31 cellular contexts compared by ENCODE assay signal in the genomic region with DNA sequence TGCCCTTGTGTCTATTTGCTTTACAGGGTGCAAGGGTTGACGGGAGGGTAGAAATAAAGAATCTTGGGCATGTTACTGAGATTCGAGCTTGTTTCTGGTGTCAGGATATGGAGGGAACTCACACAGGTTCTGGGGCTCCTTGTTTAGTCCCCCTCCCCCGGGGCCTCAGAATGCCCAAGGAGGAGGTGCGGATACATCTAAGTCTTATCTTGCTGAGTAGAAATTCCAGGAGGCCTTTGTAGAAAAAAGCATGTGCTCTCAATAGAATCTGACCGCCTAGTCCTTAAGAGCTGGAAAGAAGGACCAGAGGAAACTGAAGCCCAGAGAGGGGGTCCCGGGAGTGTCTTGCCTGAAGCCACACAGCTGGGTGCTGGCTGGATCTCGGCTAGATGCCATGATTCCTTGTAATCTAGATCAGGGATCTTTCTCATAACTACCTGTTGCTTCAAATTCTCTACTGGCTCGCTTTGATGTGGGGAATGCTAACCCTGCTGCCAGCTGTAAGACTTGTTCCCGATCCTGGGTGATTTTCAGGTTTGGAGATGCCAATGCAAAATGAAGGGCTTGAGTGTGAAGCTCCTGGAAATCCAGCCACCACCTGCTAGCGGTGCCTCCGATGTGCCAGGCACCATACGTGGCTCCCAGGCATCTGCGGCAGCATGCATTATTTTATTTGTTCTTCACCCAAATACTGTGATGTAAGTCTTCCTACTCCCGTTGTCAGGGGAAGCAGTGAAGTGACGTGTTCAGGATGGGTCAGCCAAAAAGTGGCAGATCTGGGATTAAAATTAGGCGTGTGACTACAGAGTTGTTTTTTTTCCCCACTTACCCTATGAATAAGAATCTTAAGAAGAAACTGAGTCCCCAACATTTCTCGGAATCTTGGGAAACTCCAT.
DNase-seq lines count a peak whose midpoint lies in the region; ATAC-seq and TF ChIP-seq lines count a peak whose summit lies in the region.
"Had no signal": no experiment of that assay in that cellular context is flagged by ENCODE, and none has a peak within 500 bp of the region (broad histone marks: within the 10 kb centered on the region; RNA-seq: fewer than 3 reads in every experiment).

No MANE protein-coding gene starts in this region.

- H3K4me3 ChIP-seq in dorsolateral prefrontal cortex (no peak overlapping the region), brain microvascular endothelial cell (ENCODE audit: low read depth, low read length) (no peak overlapping the region)
- H3K4me3 ChIP-seq: esophagus squamous epithelium, gastrocnemius medialis, K562, left lung, Peyer's patch, prostate gland, SJCRH30, transverse colon had no signal

- ATAC-seq in left cardiac atrium (peak; percentile 24 to 39), GM19324 (IDR thresholded peaks at IDR 0.05; ENCODE audit: low FRiP score, unreplicated experiment) (no peak)
- ATAC-seq: gastrocnemius medialis, K562, left lung had no signal

- DNase-seq in Ammon's horn (ENCODE audit: low spot score): peak; percentile 20
- DNase-seq in dorsolateral prefrontal cortex: peak in 3 of 10 donors; percentile 34 to 61 (median 49)
- no peak for DNase-seq in left cardiac atrium
- DNase-seq in occipital lobe (lab: John Stamatoyannopoulos, UW): peak; percentile 37
- no peak for DNase-seq in T-helper 1 cell
- no peak for DNase-seq in brain microvascular endothelial cell
- DNase-seq in nucleus accumbens (lab: John Stamatoyannopoulos, UW): no peak
- DNase-seq: 8988T; activated CD4-positive, alpha-beta T cell treated with anti-CD3 and anti-CD28 coated beads, Interleukin-2, amount 50 U/mL, for 1 hour; activated effector memory CD4-positive, alpha-beta T cell treated with Interleukin-2 at 50 U/mL for 16 hours; activated naive CD8-positive, alpha-beta T cell treated with anti-CD3 and anti-CD28 coated beads for 36 hours; activated T-cell treated with anti-CD3 and anti-CD28 coated beads, Interleukin-2, amount 50 U/mL, for 1 hour; central memory CD4-positive, alpha-beta T cell; DMS79 treated with DMSO at 0.1 percent for 48 hours; esophagus squamous epithelium; gastrocnemius medialis; GF-D8; left lung; NCI-H1092; NCI-H1694; NCI-H446 treated with DMSO at 0.1 percent for 48 hours; NCI-H774; Peyer's patch; SJCRH30; stimulated activated CD4-positive, alpha-beta T cell treated with anti-CD3 and anti-CD28 coated beads, Interleukin-4, amount 100 ng/mL, for 24 hours; transverse colon had no signal

- no peaks in the 10 kb centered on the region for H3K36me3 ChIP-seq in brain microvascular endothelial cell (replicated peaks)
- H3K36me3 ChIP-seq: esophagus squamous epithelium, gastrocnemius medialis, left lung, neutrophil, Peyer's patch, prostate gland, SJCRH30, transverse colon had no signal

- intact Hi-C loops in dorsolateral prefrontal cortex (cut with DNase I) (loop anchor here in 1 of 2 donors (2.0 to 5.0 kb wide), 2 partner anchors 27 to 694 kb away; no protein-coding TSS in a partner anchor), left cardiac atrium (cut with DNase I) (no loop called here)

- in situ Hi-C loops in brain microvascular endothelial cell (cut with HindIII; ENCODE audit: low pct_ligation_motif_present, low sequenced_read_pairs): no loop called here

- H3K27me3 ChIP-seq in dorsolateral prefrontal cortex (peaks cover 0 to 2% (median 0%) of the 10 kb centered on the region in 45 donors), brain microvascular endothelial cell (replicated peaks) (no peaks in the 10 kb centered on the region)
- H3K27me3 ChIP-seq: esophagus squamous epithelium, gastrocnemius medialis, left lung, neutrophil, Peyer's patch, SJCRH30, transverse colon had no signal

- TF ChIP-seq CTCF in dorsolateral prefrontal cortex (IDR thresholded peaks at IDR 0.05 in 54 of 56, conservative IDR thresholded peaks at IDR 0.05 in 2 of 56; ENCODE audit: low read depth in 1 of 56, partially characterized antibody in 56 of 56) (no peak), brain microvascular endothelial cell (IDR thresholded peaks at IDR 0.05; ENCODE audit: low read depth, low read length, missing control alignments) (no peak)

- H3K27ac ChIP-seq in dorsolateral prefrontal cortex (peak overlapping the region in 49 of 59 donors; percentile 17 to 92 (median 84)), brain microvascular endothelial cell (no peak overlapping the region)
- H3K27ac ChIP-seq: C4-2B, esophagus squamous epithelium, gastrocnemius medialis, left lung, neutrophil, Peyer's patch, prostate gland, SJCRH30, transverse colon had no signal

Comparison
In these comparisons a context has a peak if more than half of its experiments do, and no peak if none do; other contexts are left out.
1. DNase-seq: peak in Ammon's horn (single experiment) and occipital lobe (single experiment); none in left cardiac atrium (single experiment), T-helper 1 cell (0 of 5), brain microvascular endothelial cell (single experiment) and nucleus accumbens (0 of 56).